20 cellular contexts compared by ENCODE assay signal in genomic region chr2:163852616-163853015, GRCh38.
"Had no signal": no experiment of that assay in that cellular context is flagged by ENCODE, and none has a peak within 500 bp of the region (broad histone marks: within the 10 kb centered on the region; RNA-seq: fewer than 3 reads in every experiment).

No MANE protein-coding gene starts in this region.

- H3K4me3 Mint-ChIP-seq: activated CD8-positive, alpha-beta memory T cell treated with anti-CD3 and anti-CD28 coated beads, Interleukin-2, amount 10 ng/mL, durations not matched to agents 7 days and 5 days; activated naive CD8-positive, alpha-beta T cell treated with anti-CD3 and anti-CD28 coated beads for 36 hours; activated T-cell treated with anti-CD3 and anti-CD28 coated beads, Interleukin-2, amount 50 U/mL, for 24 hours; naive thymus-derived CD8-positive, alpha-beta T cell; stimulated activated naive B cell treated with anti-CD40 and anti-IgM and Interleukin-4, amounts not matched to agents 10 μg/mL and 1 μg/mL and 100 μg/mL, for 72 hours; T-helper 2 cell treated with Interferon-gamma antibody and Interleukin-4, amounts not matched to agents 5 μg/mL and 100 μg/mL, for 36 hours had no signal

- H3K36me3 Mint-ChIP-seq: activated CD8-positive, alpha-beta memory T cell treated with anti-CD3 and anti-CD28 coated beads, Interleukin-2, amount 10 ng/mL, durations not matched to agents 7 days and 5 days; activated naive CD8-positive, alpha-beta T cell treated with anti-CD3 and anti-CD28 coated beads for 36 hours; naive thymus-derived CD8-positive, alpha-beta T cell; stimulated activated naive B cell treated with anti-CD40 and anti-IgM and Interleukin-4, amounts not matched to agents 10 μg/mL and 1 μg/mL and 100 μg/mL, for 72 hours had no signal

- H3K27me3 Mint-ChIP-seq: activated CD8-positive, alpha-beta memory T cell treated with anti-CD3 and anti-CD28 coated beads, Interleukin-2, amount 10 ng/mL, durations not matched to agents 7 days and 5 days; activated naive CD8-positive, alpha-beta T cell treated with anti-CD3 and anti-CD28 coated beads for 36 hours; activated T-cell treated with anti-CD3 and anti-CD28 coated beads, Interleukin-2, amount 50 U/mL, for 24 hours; naive thymus-derived CD8-positive, alpha-beta T cell; stimulated activated naive B cell treated with anti-CD40 and anti-IgM and Interleukin-4, amounts not matched to agents 10 μg/mL and 1 μg/mL and 100 μg/mL, for 72 hours had no signal

- ATAC-seq: activated CD8-positive, alpha-beta memory T cell treated with anti-CD3 and anti-CD28 coated beads, Interleukin-2, amount 10 ng/mL, durations not matched to agents 7 days and 5 days; left cardiac atrium; naive thymus-derived CD8-positive, alpha-beta T cell; right cardiac atrium; stimulated activated naive B cell treated with anti-CD40 and anti-IgM and Interleukin-4, amounts not matched to agents 10 μg/mL and 1 μg/mL and 100 μg/mL, for 72 hours had no signal

- H3K9me3 Mint-ChIP-seq: stimulated activated naive B cell treated with anti-CD40 and anti-IgM and Interleukin-4, amounts not matched to agents 10 μg/mL and 1 μg/mL and 100 μg/mL, for 72 hours; T-helper 2 cell treated with Interferon-gamma antibody and Interleukin-4, amounts not matched to agents 5 μg/mL and 100 μg/mL, for 36 hours had no signal

- DNase-seq: activated CD4-positive, alpha-beta T cell treated with anti-CD3 and anti-CD28 coated beads for 1 hour; activated CD4-positive, alpha-beta T cell treated with anti-CD3 and anti-CD28 coated beads, Interleukin-2, amount 50 U/mL, for 48 hours; activated CD8-positive, alpha-beta memory T cell treated with anti-CD3 and anti-CD28 coated beads, Interleukin-2, amount 10 ng/mL, durations not matched to agents 7 days and 5 days; activated effector memory CD4-positive, alpha-beta T cell treated with Interleukin-2 at 50 U/mL for 16 hours; activated naive CD8-positive, alpha-beta T cell treated with anti-CD3 and anti-CD28 coated beads for 36 hours; activated T-cell treated with anti-CD3 and anti-CD28 coated beads, Interleukin-2, amount 50 U/mL, for 24 hours; aorta; cortex of kidney; effector memory CD4-positive, alpha-beta T cell; hypothalamus; left cardiac atrium; naive thymus-derived CD8-positive, alpha-beta T cell; nucleus accumbens; right cardiac atrium; spleen; stimulated activated CD4-positive, alpha-beta T cell treated with anti-CD3 and anti-CD28 coated beads, Interleukin-1b, Interleukin-23, amount 100 ng/mL, for 48 hours; stimulated activated naive B cell treated with anti-CD40 and anti-IgM and Interleukin-4, amounts not matched to agents 10 μg/mL and 1 μg/mL and 100 μg/mL, for 72 hours had no signal

- H3K27me3 ChIP-seq: spleen had no signal

- H3K36me3 ChIP-seq: spleen had no signal

- H3K4me1 Mint-ChIP-seq: activated CD8-positive, alpha-beta memory T cell treated with anti-CD3 and anti-CD28 coated beads, Interleukin-2, amount 10 ng/mL, durations not matched to agents 7 days and 5 days; activated naive CD8-positive, alpha-beta T cell treated with anti-CD3 and anti-CD28 coated beads for 36 hours; naive thymus-derived CD8-positive, alpha-beta T cell; stimulated activated naive B cell treated with anti-CD40 and anti-IgM and Interleukin-4, amounts not matched to agents 10 μg/mL and 1 μg/mL and 100 μg/mL, for 72 hours had no signal

- H3K4me3 ChIP-seq: lung, spleen had no signal

- H3K27ac Mint-ChIP-seq: activated CD8-positive, alpha-beta memory T cell treated with anti-CD3 and anti-CD28 coated beads, Interleukin-2, amount 10 ng/mL, durations not matched to agents 7 days and 5 days; activated naive CD8-positive, alpha-beta T cell treated with anti-CD3 and anti-CD28 coated beads for 36 hours; activated T-cell treated with anti-CD3 and anti-CD28 coated beads, Interleukin-2, amount 50 U/mL, for 24 hours; naive thymus-derived CD8-positive, alpha-beta T cell; progenitor cell of endocrine pancreas; stimulated activated naive B cell treated with anti-CD40 and anti-IgM and Interleukin-4, amounts not matched to agents 10 μg/mL and 1 μg/mL and 100 μg/mL, for 72 hours; T-helper 2 cell treated with Interferon-gamma antibody and Interleukin-4, amounts not matched to agents 5 μg/mL and 100 μg/mL, for 36 hours had no signal
